Comparison of ENCODE assay signal across 8 cellular contexts in genomic region chr20:17960927-17961599, GRCh38. TPM values are rescaled to one million over a fixed set of nuclear protein-coding genes. Genes with fewer than 3 reads are reported as not detected.
DNase-seq lines count a peak whose midpoint lies in the region; ATAC-seq and TF ChIP-seq lines count a peak whose summit lies in the region.
"Had no signal": no experiment of that assay in that cellular context is flagged by ENCODE, and none has a peak within 500 bp of the region (broad histone marks: within the 10 kb centered on the region; RNA-seq: fewer than 3 reads in every experiment).

No MANE protein-coding gene starts in this region.

- POLR2A ChIA-PET in HEK293 (lab: Yijun Ruan, JAX), result interaction anchor here (0.8 to 1.1 kb wide), 2 partner anchors 16 to 36 kb away, joined by 3 to 5 read pairs; no protein-coding TSS in a partner anchor

- H3K4me1 Mint-ChIP-seq in T-helper 2 cell treated with Interferon-gamma antibody and Interleukin-4, amounts not matched to agents 5 μg/mL and 100 μg/mL, for 36 hours (ENCODE audit: low read depth), result peaks cover 72% of the 10 kb centered on the region
- peaks cover 88% of the 10 kb centered on the region for H3K4me1 Mint-ChIP-seq in stimulated activated naive CD8-positive, alpha-beta T cell treated with anti-CD3 and anti-CD28 coated beads, Interleukin-15, amount 100 ng/mL, for 72 hours

- H3K27ac Mint-ChIP-seq in T-helper 2 cell treated with Interferon-gamma antibody and Interleukin-4, amounts not matched to agents 5 μg/mL and 100 μg/mL, for 36 hours, result peak overlapping the region; percentile 66
- H3K27ac Mint-ChIP-seq in stimulated activated naive CD8-positive, alpha-beta T cell treated with anti-CD3 and anti-CD28 coated beads, Interleukin-15, amount 100 ng/mL, for 72 hours, result peak overlapping the region; percentile 40 to 56

- no peaks in the 10 kb centered on the region for H3K27me3 ChIP-seq in heart right ventricle

- peak overlapping the region; percentile 36 for H3K4me3 Mint-ChIP-seq in T-helper 2 cell treated with Interferon-gamma antibody and Interleukin-4, amounts not matched to agents 5 μg/mL and 100 μg/mL, for 36 hours
- peak overlapping the region; percentile 29 to 51 for H3K4me3 Mint-ChIP-seq in stimulated activated naive CD8-positive, alpha-beta T cell treated with anti-CD3 and anti-CD28 coated beads, Interleukin-15, amount 100 ng/mL, for 72 hours

- ATAC-seq in heart right ventricle, result peak in 6 of 8 donors; percentile 47 to 68 (median 60)
- peak; percentile 29 for ATAC-seq in stimulated activated naive CD8-positive, alpha-beta T cell treated with anti-CD3 and anti-CD28 coated beads, Interleukin-15, amount 100 ng/mL, for 72 hours
- no peak for ATAC-seq in GM21717 (IDR thresholded peaks at IDR 0.05; ENCODE audit: unreplicated experiment)
- no peak for ATAC-seq in GM21390 (IDR thresholded peaks at IDR 0.05; ENCODE audit: unreplicated experiment)

- H3K36me3 Mint-ChIP-seq in T-helper 2 cell treated with Interferon-gamma antibody and Interleukin-4, amounts not matched to agents 5 μg/mL and 100 μg/mL, for 36 hours (ENCODE audit: low read depth), result peaks cover 60% of the 10 kb centered on the region

- H3K36me3 ChIP-seq in HEK293 (ENCODE audit: control insufficient read depth in 2 of 2, insufficient read depth in 1 of 2, low read length in 2 of 2), result peaks cover 3 to 77% of the 10 kb centered on the region in 2 experiments; a peak in 2 of 3 replicates
- peaks cover 0 to 10% (median 0%) of the 10 kb centered on the region in 9 donors for H3K36me3 ChIP-seq in heart right ventricle

- no peak for TF ChIP-seq CTCF in HEK293 (tag by site-specific recombination; IDR thresholded peaks at IDR 0.05)
- no peak for TF ChIP-seq CTCF in heart right ventricle (IDR thresholded peaks at IDR 0.05)

- H3K9me3 ChIP-seq in HEK293 (ENCODE audit: control insufficient read depth, insufficient read depth, low read depth, low read length) (no peaks in the 10 kb centered on the region), heart right ventricle (no peaks in the 10 kb centered on the region)

- H3K4me3 ChIP-seq in HEK293 (ENCODE audit: low read depth, low read length) (no peak overlapping the region), heart right ventricle (peak overlapping the region in 1 of 10 donors; percentile 5)

- no peak overlapping the region for H3K27ac ChIP-seq in HEK293 (ENCODE audit: extremely low read depth, low read depth, low read length)
- H3K27ac ChIP-seq in heart right ventricle, result peak overlapping the region in 7 of 10 donors; percentile 8 to 97 (median 43)

- CTCF ChIA-PET in HEK293 (lab: Yijun Ruan, JAX), result no interaction called here

- DNase-seq in T-helper 2 cell treated with Interferon-gamma antibody and Interleukin-4, amounts not matched to agents 5 μg/mL and 100 μg/mL, for 36 hours (ENCODE audit: low spot score), result no peak
- peak in 1 of 2 donors; percentile 45 for DNase-seq in heart right ventricle
- no peak for DNase-seq in stimulated activated naive CD8-positive, alpha-beta T cell treated with anti-CD3 and anti-CD28 coated beads, Interleukin-15, amount 100 ng/mL, for 72 hours
- no peak for DNase-seq in NCI-H187 (lab: John Stamatoyannopoulos, UW)
- DNase-seq: activated effector memory CD4-positive, alpha-beta T cell treated with anti-CD3 and anti-CD28 coated beads, Interleukin-2, amount 50 U/mL, for 16 hours had no signal

- 55 to 61% methylated on average over 6 of the region's 6 CpGs for WGBS in heart right ventricle, 2 donors

- H3K9me3 Mint-ChIP-seq in T-helper 2 cell treated with Interferon-gamma antibody and Interleukin-4, amounts not matched to agents 5 μg/mL and 100 μg/mL, for 36 hours, result no peaks in the 10 kb centered on the region
- no peaks in the 10 kb centered on the region for H3K9me3 Mint-ChIP-seq in stimulated activated naive CD8-positive, alpha-beta T cell treated with anti-CD3 and anti-CD28 coated beads, Interleukin-15, amount 100 ng/mL, for 72 hours

- H3K4me1 ChIP-seq in HEK293 (ENCODE audit: control insufficient read depth, insufficient read depth, low read length) (peaks cover 20% of the 10 kb centered on the region), heart right ventricle (peaks cover 0 to 98% (median 79%) of the 10 kb centered on the region in 9 donors)

- intact Hi-C loops in heart right ventricle (cut with DNase I), result loop anchor here in 1 of 10 donors (10.0 kb wide), 1 partner anchor 276 kb away; the partner anchor contains the start of gene RRBP1

- no peaks in the 10 kb centered on the region for H3K27me3 Mint-ChIP-seq in T-helper 2 cell treated with Interferon-gamma antibody and Interleukin-4, amounts not matched to agents 5 μg/mL and 100 μg/mL, for 36 hours (ENCODE audit: low read depth)
- no peaks in the 10 kb centered on the region for H3K27me3 Mint-ChIP-seq in stimulated activated naive CD8-positive, alpha-beta T cell treated with anti-CD3 and anti-CD28 coated beads, Interleukin-15, amount 100 ng/mL, for 72 hours

TF ChIP-seq in HEK293, 187 proteins besides CTCF, POLR2A, EP300 and RAD21:
- TF ChIP-seq ZNF449 (tag by site-specific recombination; IDR thresholded peaks at IDR 0.05) (no peak), ZNF624 (tag by site-specific recombination; IDR thresholded peaks at IDR 0.05) (no peak), ZNF24 (tag by site-specific recombination; IDR thresholded peaks at IDR 0.05) (no peak), ZSCAN30 (tag by site-specific recombination; IDR thresholded peaks at IDR 0.05) (0 out of 2 replicates have a peak, but pooled peaks have one; percentile 25), PRDM6 (tag by site-specific recombination; IDR thresholded peaks at IDR 0.05) (peak; percentile 89), ZNF416 (tag by site-specific recombination; IDR thresholded peaks at IDR 0.05) (no peak), ZNF707 (tag by site-specific recombination; IDR thresholded peaks at IDR 0.05) (no peak), ZNF747 (tag by site-specific recombination; IDR thresholded peaks at IDR 0.05) (no peak), ZNF692 (tag by site-specific recombination; IDR thresholded peaks at IDR 0.05) (no peak), GLI4 (tag by site-specific recombination; IDR thresholded peaks at IDR 0.05) (no peak), YY2 (tag by site-specific recombination; IDR thresholded peaks at IDR 0.05) (no peak), PRDM1 (tag by site-specific recombination; IDR thresholded peaks at IDR 0.05) (peak; percentile 34; the same call in 1 of the 2 replicates), KLF1 (tag by site-specific recombination; IDR thresholded peaks at IDR 0.05) (no peak), HOXA7 (CRISPR knock-in tag; IDR thresholded peaks at IDR 0.05; ENCODE audit: borderline replicate concordance) (no peak), KLF10 (tag by site-specific recombination; IDR thresholded peaks at IDR 0.05) (no peak)

RNA-seq across cellular contexts. Expression of gene SNX5, which starts 7.5 kb away (rescaled TPM):
- total RNA-seq in heart right ventricle, result 10 to 100 TPM; 41.6 to 59.1 (median 47.3) TPM
- polyA plus RNA-seq in heart right ventricle, result 10 to 100 TPM; 29.0 to 55.5 TPM

RNA-seq across cellular contexts. Expression of gene MGME1, which starts 7.8 kb away (rescaled TPM):
- total RNA-seq in heart right ventricle, result 10 to 100 TPM in 8 of 10 donors, 1 to 10 TPM in 2; 9.7 to 16.0 (median 12.9) TPM
- polyA plus RNA-seq in heart right ventricle, result 10 to 100 TPM in 1 of 2 donors, 1 to 10 TPM in 1; 6.0 to 14.1 TPM

Comparison
In these comparisons a context has a peak if more than half of its experiments do, and no peak if none do; other contexts are left out.
1. ATAC-seq: peak in heart right ventricle (6 of 8) and stimulated activated naive CD8-positive, alpha-beta T cell treated with anti-CD3 and anti-CD28 coated beads, Interleukin-15, amount 100 ng/mL, for 72 hours (single experiment); none in GM21717 (single experiment) and GM21390 (single experiment).